12 cellular contexts compared by ENCODE assay signal in the genomic region with DNA sequence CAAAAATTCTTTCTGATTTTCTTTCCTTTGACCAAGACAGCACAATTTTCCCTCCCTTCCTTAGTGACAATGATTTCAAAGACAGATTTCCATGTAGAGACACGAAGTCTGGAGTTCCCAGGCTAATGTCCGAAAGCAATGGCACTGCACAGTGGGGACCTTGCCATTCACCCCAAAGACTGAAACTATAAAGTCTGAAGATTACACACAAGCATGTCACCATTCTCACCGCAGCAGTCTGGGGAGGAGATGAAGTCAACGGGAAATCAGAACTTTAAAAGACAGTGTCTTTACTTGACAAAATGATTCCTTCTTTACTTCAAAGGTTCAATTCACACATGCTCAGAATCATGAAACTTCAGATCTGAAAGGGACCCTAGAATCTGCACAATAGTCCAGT. TPM values are rescaled to one million over a fixed set of nuclear protein-coding genes. Genes with fewer than 3 reads are reported as not detected.
DNase-seq lines count a peak whose midpoint lies in the region; ATAC-seq, FAIRE-seq and TF ChIP-seq lines count a peak whose summit lies in the region.
"Had no signal": no experiment of that assay in that cellular context is flagged by ENCODE, and none has a peak within 500 bp of the region (broad histone marks: within the 10 kb centered on the region; RNA-seq: fewer than 3 reads in every experiment).

No MANE protein-coding gene starts in this region.

- H3K9me3 Mint-ChIP-seq in CD4-positive, CD25-positive, alpha-beta regulatory T cell: no peaks in the 10 kb centered on the region

- no peak for FAIRE-seq in frontal cortex (lab: Jason Lieb, UNC)
- FAIRE-seq: G401.6 had no signal

- H3K9me2 ChIP-seq in SU-DHL-6 (replicated peaks; ENCODE audit: insufficient read depth, low read length): no peaks in the 10 kb centered on the region

- no peak for ATAC-seq in CD4-positive, CD25-positive, alpha-beta regulatory T cell (ENCODE audit: low read depth in 2 of 2)
- ATAC-seq in HG02981 (IDR thresholded peaks at IDR 0.05; ENCODE audit: unreplicated experiment) (no peak), GM21825 (IDR thresholded peaks at IDR 0.05; ENCODE audit: unreplicated experiment) (no peak), HG02870 (IDR thresholded peaks at IDR 0.05; ENCODE audit: unreplicated experiment) (no peak)
- ATAC-seq: left lung had no signal

- H2AFZ ChIP-seq in SU-DHL-6 (ENCODE audit: low read depth, low read length, severe bottlenecking): no peak overlapping the region

- H3K4me1 ChIP-seq in CD4-positive, CD25-positive, alpha-beta regulatory T cell (ENCODE audit: control insufficient read depth, insufficient read depth, low read length, poor library complexity, severe bottlenecking): peaks cover 29% of the 10 kb centered on the region
- H3K4me1 ChIP-seq in mucosa of rectum (ENCODE audit: control insufficient read depth in 2 of 2, insufficient read depth in 2 of 2, low read length in 2 of 2): peaks cover 20 to 21% of the 10 kb centered on the region in 2 donors

- no peak for TF ChIP-seq CTCF in GM13977 (IDR thresholded peaks at IDR 0.05; ENCODE audit: extremely low read depth, insufficient read depth, missing control alignments)
- TF ChIP-seq CTCF in SU-DHL-6 (IDR thresholded peaks at IDR 0.05; ENCODE audit: insufficient read depth, low read length, poor library complexity, severe bottlenecking): no peak

- no peaks in the 10 kb centered on the region for H3K36me3 ChIP-seq in CD4-positive, CD25-positive, alpha-beta regulatory T cell (ENCODE audit: control insufficient read depth, insufficient read depth, low read length)
- H3K36me3 ChIP-seq in SU-DHL-6 (ENCODE audit: low read length) (no peaks in the 10 kb centered on the region), mucosa of rectum (ENCODE audit: control insufficient read depth in 2 of 2, insufficient read depth in 2 of 2, low read length in 2 of 2) (no peaks in the 10 kb centered on the region)
- H3K36me3 ChIP-seq: BLaER1, left lung had no signal

- H3K27ac Mint-ChIP-seq in CD4-positive, CD25-positive, alpha-beta regulatory T cell: peak overlapping the region in 2 of 3 donors; percentile 2 to 89

- peak in 1 of 3 donors; percentile 34 for DNase-seq in CD4-positive, CD25-positive, alpha-beta regulatory T cell
- DNase-seq in GM13977 (ENCODE audit: low spot score) (peak; percentile 57), frontal cortex (ENCODE audit: low spot score in 2 of 2) (no peak)
- DNase-seq: activated gamma-delta T cell, left lung had no signal

- peak overlapping the region in 2 of 4 donors; percentile 55 to 79 for H3K4me3 Mint-ChIP-seq in CD4-positive, CD25-positive, alpha-beta regulatory T cell

- H3K4me2 ChIP-seq in SU-DHL-6 (ENCODE audit: low read depth, low read length, poor library complexity, severe bottlenecking): peak overlapping the region; percentile 81
- H3K4me2 ChIP-seq: BLaER1 had no signal

- peaks cover 78% of the 10 kb centered on the region for H3F3A ChIP-seq in SU-DHL-6 (ENCODE audit: insufficient read depth)

- H3K9me3 ChIP-seq in CD4-positive, CD25-positive, alpha-beta regulatory T cell (ENCODE audit: control insufficient read depth in 2 of 2, low read length in 2 of 2): no peaks in the 10 kb centered on the region
- H3K9me3 ChIP-seq in SU-DHL-6 (ENCODE audit: insufficient read depth, low read length): no peaks in the 10 kb centered on the region
- H3K9me3 ChIP-seq in mucosa of rectum (ENCODE audit: control insufficient read depth in 2 of 2, low read length in 2 of 2): no peaks in the 10 kb centered on the region
- H3K9me3 ChIP-seq: BLaER1, left lung had no signal

- H3K27me3 ChIP-seq in CD4-positive, CD25-positive, alpha-beta regulatory T cell (ENCODE audit: control insufficient read depth, insufficient read depth, low read length): no peaks in the 10 kb centered on the region
- H3K27me3 ChIP-seq in SU-DHL-6 (ENCODE audit: low read length): no peaks in the 10 kb centered on the region
- H3K27me3 ChIP-seq in mucosa of rectum (ENCODE audit: control insufficient read depth in 2 of 2, insufficient read depth in 2 of 2, low read length in 2 of 2): no peaks in the 10 kb centered on the region
- H3K27me3 ChIP-seq: BLaER1, left lung had no signal

- in situ Hi-C loops in GM13977 (cut with MboI; ENCODE audit: low pct_unique_long_range_greater_than_20kb, low sequenced_read_pairs, unreplicated experiment): no loop called here

- H3K27me3 Mint-ChIP-seq in CD4-positive, CD25-positive, alpha-beta regulatory T cell: no peaks in the 10 kb centered on the region

- H3K36me3 Mint-ChIP-seq in CD4-positive, CD25-positive, alpha-beta regulatory T cell: no peaks in the 10 kb centered on the region

- H4K20me1 ChIP-seq in SU-DHL-6 (ENCODE audit: low read depth, low read length): no peaks in the 10 kb centered on the region

- H3K4me3 ChIP-seq in CD4-positive, CD25-positive, alpha-beta regulatory T cell (ENCODE audit: low read depth, low read length): peak overlapping the region; percentile 7
- H3K4me3 ChIP-seq in SU-DHL-6 (ENCODE audit: insufficient read depth, low read length, poor library complexity, severe bottlenecking) (peak overlapping the region; percentile 9), mucosa of rectum (ENCODE audit: low read length in 2 of 2) (no peak overlapping the region)
- H3K4me3 ChIP-seq: BLaER1, left lung had no signal

- H3K9ac ChIP-seq in SU-DHL-6 (ENCODE audit: low read length) (peak overlapping the region; percentile 46), mucosa of rectum (ENCODE audit: low read depth in 1 of 2, low read length in 2 of 2) (no peak overlapping the region)
- H3K9ac ChIP-seq: BLaER1 had no signal

- peak overlapping the region; percentile 14 for H3K27ac ChIP-seq in CD4-positive, CD25-positive, alpha-beta regulatory T cell (ENCODE audit: insufficient read depth, low read length, poor library complexity, severe bottlenecking)
- H3K27ac ChIP-seq in SU-DHL-6 (ENCODE audit: low read depth, low read length) (peak overlapping the region; percentile 90), mucosa of rectum (ENCODE audit: low read depth in 2 of 2, low read length in 2 of 2) (peak overlapping the region; percentile 29 to 51)
- H3K27ac ChIP-seq: BLaER1 had no signal

- peaks cover 96% of the 10 kb centered on the region for H3K79me2 ChIP-seq in SU-DHL-6 (ENCODE audit: insufficient read depth, low read length)

- H3K4me1 Mint-ChIP-seq in CD4-positive, CD25-positive, alpha-beta regulatory T cell: peaks cover 31 to 60% (median 46%) of the 10 kb centered on the region in 4 donors

RNA-seq across cellular contexts. Expression of a gene that starts 8.3 kb away (rescaled TPM):
- total RNA-seq in CD4-positive, CD25-positive, alpha-beta regulatory T cell: 13.6 TPM
- 1 to 10 TPM in 2 of 4 donors, under 1 TPM in 2; 0.45 to 1.5 (median 1.00) TPM for polyA plus RNA-seq in CD4-positive, CD25-positive, alpha-beta regulatory T cell
- 62.0 TPM for total RNA-seq in frontal cortex

Comparison
In these comparisons a context has a peak if more than half of its experiments do, and no peak if none do; other contexts are left out.
1. H3K27ac ChIP-seq: peak in every context shown above with its lines; median percentile 90 in SU-DHL-6; 40 in mucosa of rectum; 14 in CD4-positive, CD25-positive, alpha-beta regulatory T cell.
2. H3K4me3 ChIP-seq: peak in CD4-positive, CD25-positive, alpha-beta regulatory T cell (single experiment) and SU-DHL-6 (single experiment); none in mucosa of rectum (0 of 2).